ENCODE assay signal across 9 cellular contexts in the genomic region with DNA sequence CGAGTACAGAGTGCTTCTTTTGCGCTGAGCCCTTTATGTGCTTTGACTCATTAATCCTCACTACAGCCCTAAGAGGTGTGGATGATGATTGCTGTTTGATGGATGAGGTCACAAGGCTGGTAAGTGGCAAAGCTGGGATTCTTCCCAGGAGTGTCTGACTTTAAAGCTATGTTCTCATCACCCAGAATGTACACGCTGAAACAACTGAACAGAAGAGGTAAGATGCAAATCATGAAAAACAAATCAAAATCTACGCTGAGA. TPM values are rescaled to one million over a fixed set of nuclear protein-coding genes. Genes with fewer than 3 reads are reported as not detected.
DNase-seq lines count a peak whose midpoint lies in the region; ATAC-seq and TF ChIP-seq lines count a peak whose summit lies in the region.
"Had no signal": no experiment of that assay in that cellular context is flagged by ENCODE, and none has a peak within 500 bp of the region (broad histone marks: within the 10 kb centered on the region; RNA-seq: fewer than 3 reads in every experiment).

No MANE protein-coding gene starts in this region.

- no peaks in the 10 kb centered on the region for H3K9me3 ChIP-seq in DND-41 (ENCODE audit: insufficient read depth, low read length, severe bottlenecking)

- H3K79me2 ChIP-seq in DND-41 (ENCODE audit: insufficient read depth, low read length), result no peaks in the 10 kb centered on the region
- no peaks in the 10 kb centered on the region for H3K79me2 ChIP-seq in mesendoderm (ENCODE audit: control insufficient read depth, insufficient read depth, low read length)

- no peaks in the 10 kb centered on the region for H3K36me3 ChIP-seq in DND-41 (ENCODE audit: insufficient read depth, low read length)
- no peaks in the 10 kb centered on the region for H3K36me3 ChIP-seq in mesendoderm (ENCODE audit: control insufficient read depth, insufficient read depth, low read length)
- H3K36me3 ChIP-seq: tibial nerve had no signal

- H2BK120ac ChIP-seq in mesendoderm (ENCODE audit: low read depth, low read length), result no peak overlapping the region

- TF ChIP-seq POLR2A in lower leg skin (IDR thresholded peaks at IDR 0.05), result no peak

- intact Hi-C loops in lower leg skin (cut with DNase I; ENCODE audit: low total_unique reads), result loop anchor here (5.0 kb wide), 1 partner anchor 68 kb away; no protein-coding TSS in a partner anchor

- H3K23ac ChIP-seq in mesendoderm (ENCODE audit: low read length), result no peak overlapping the region

- H4K20me1 ChIP-seq in DND-41 (ENCODE audit: insufficient read depth, low read length), result no peaks in the 10 kb centered on the region

- H3K4me3 ChIP-seq in DND-41 (ENCODE audit: low read depth in 1 of 2, low read length in 2 of 2) (no peak overlapping the region), mesendoderm (ENCODE audit: low read length) (no peak overlapping the region), lower leg skin (ENCODE audit: low read depth, poor library complexity, severe bottlenecking) (no peak overlapping the region)

- no peak overlapping the region for H3K18ac ChIP-seq in mesendoderm (ENCODE audit: low read length)

- no peak for TF ChIP-seq CTCF in DND-41 (IDR thresholded peaks at IDR 0.05; ENCODE audit: borderline replicate concordance, extremely low read depth, low read length, poor library complexity, severe bottlenecking)
- TF ChIP-seq CTCF in lower leg skin (IDR thresholded peaks at IDR 0.05), result no peak

- H3K4me1 ChIP-seq in DND-41 (ENCODE audit: insufficient read depth, low read length) (peaks cover 48% of the 10 kb centered on the region), mesendoderm (ENCODE audit: control insufficient read depth, low read depth, low read length) (peaks cover 4% of the 10 kb centered on the region)

- H2AK5ac ChIP-seq in mesendoderm (ENCODE audit: low read length), result no peak overlapping the region

- no peak for DNase-seq in DND-41
- DNase-seq in HT1080 (ENCODE audit: low read depth), result peak; percentile 43
- peak; percentile 74 for DNase-seq in astrocyte of the hippocampus (ENCODE audit: low read depth, low spot score)
- DNase-seq in mesendoderm, result no peak
- no peak for DNase-seq in lower leg skin (ENCODE audit: low spot score in 2 of 2)
- no peak for DNase-seq in mesenteric fat pad (ENCODE audit: low spot score)

- no peaks in the 10 kb centered on the region for H3K79me1 ChIP-seq in mesendoderm (ENCODE audit: low read length)

- H3K27me3 ChIP-seq in DND-41 (ENCODE audit: insufficient read depth, low read length, poor library complexity) (peaks cover 26% of the 10 kb centered on the region), mesendoderm (ENCODE audit: insufficient read depth, low read length, poor library complexity) (peaks cover 3% of the 10 kb centered on the region)

- peak overlapping the region; percentile 29 for H3K56ac ChIP-seq in mesendoderm (ENCODE audit: low read length)

- H3K4me2 ChIP-seq in DND-41 (ENCODE audit: insufficient read depth, low read length) (peak overlapping the region; percentile 62; the same call in 1 of the 2 replicates), mesendoderm (ENCODE audit: low read length) (no peak overlapping the region)

- no peak overlapping the region for H4K5ac ChIP-seq in mesendoderm (ENCODE audit: low read length)

- H3K9ac ChIP-seq in DND-41 (ENCODE audit: low read depth, low read length), result peak overlapping the region; percentile 30; the same call in 1 of the 2 replicates
- H3K9ac ChIP-seq in mesendoderm (ENCODE audit: low read length), result no peak overlapping the region

- H2AFZ ChIP-seq in DND-41 (ENCODE audit: low read depth, low read length), result peak overlapping the region; percentile 76

- no CpG with 5 or more reads among the region's 4 CpGs for WGBS in mesendoderm (ENCODE audit: extremely low coverage, insufficient coverage, low lambda C conversion rate)
- 43 to 51% methylated on average over 4 of the region's 4 CpGs for WGBS in lower leg skin, 2 donors

- H2BK15ac ChIP-seq in mesendoderm (replicated peaks; ENCODE audit: low read depth), result no peak overlapping the region

- no peak overlapping the region for H4K8ac ChIP-seq in mesendoderm (ENCODE audit: low read depth, low read length)

- H3K27ac ChIP-seq in DND-41 (ENCODE audit: low read length), result 0 out of 2 replicates have a peak overlapping the region, but pooled peaks have one; percentile 17
- no peak overlapping the region for H3K27ac ChIP-seq in mesendoderm (ENCODE audit: low read depth, low read length)

- H2BK5ac ChIP-seq in mesendoderm (ENCODE audit: low read length), result no peak overlapping the region

- no peak for ATAC-seq in DND-41 (ENCODE audit: insufficient read depth, low read depth)
- ATAC-seq in HG02678 (IDR thresholded peaks at IDR 0.05; ENCODE audit: unreplicated experiment), result no peak
- no peak for ATAC-seq in GM19324 (IDR thresholded peaks at IDR 0.05; ENCODE audit: low FRiP score, unreplicated experiment)

- no peak overlapping the region for H3K4ac ChIP-seq in mesendoderm (ENCODE audit: low read depth, low read length)

RNA-seq across cellular contexts. Expression of a gene that starts 37.7 kb away (rescaled TPM):
- total RNA-seq in HT1080 (2014; rRNA removed; shearing (Covaris generic)), result 3.3 and 5.1 TPM in 2 replicates
- polyA plus RNA-seq in HT1080 (2015; cell fraction: cytosol; rRNA removed), result 11.6 and 12.7 TPM in 2 replicates
- 6.8 and 7.7 TPM in 2 replicates for polyA plus RNA-seq in HT1080 (2015; cell fraction: nucleus; rRNA removed)
- polyA plus RNA-seq in mesendoderm (2013, experiment 1 of 2), result 12.5 TPM
- 13.8 TPM for polyA plus RNA-seq in mesendoderm (2013, experiment 2 of 2)
- total RNA-seq in lower leg skin (1 to 10 TPM in 1 of 4 donors, under 1 TPM in 3; 0.15 to 2.3 (median 0.54) TPM), mesenteric fat pad (8.4 TPM)

Comparison
In these comparisons a context has a peak if more than half of its experiments do, and no peak if none do; other contexts are left out.
1. DNase-seq: peak in HT1080 (single experiment) and astrocyte of the hippocampus (single experiment); none in DND-41 (single experiment), mesendoderm (single experiment), lower leg skin (0 of 2) and mesenteric fat pad (single experiment).